In the genomic region with DNA sequence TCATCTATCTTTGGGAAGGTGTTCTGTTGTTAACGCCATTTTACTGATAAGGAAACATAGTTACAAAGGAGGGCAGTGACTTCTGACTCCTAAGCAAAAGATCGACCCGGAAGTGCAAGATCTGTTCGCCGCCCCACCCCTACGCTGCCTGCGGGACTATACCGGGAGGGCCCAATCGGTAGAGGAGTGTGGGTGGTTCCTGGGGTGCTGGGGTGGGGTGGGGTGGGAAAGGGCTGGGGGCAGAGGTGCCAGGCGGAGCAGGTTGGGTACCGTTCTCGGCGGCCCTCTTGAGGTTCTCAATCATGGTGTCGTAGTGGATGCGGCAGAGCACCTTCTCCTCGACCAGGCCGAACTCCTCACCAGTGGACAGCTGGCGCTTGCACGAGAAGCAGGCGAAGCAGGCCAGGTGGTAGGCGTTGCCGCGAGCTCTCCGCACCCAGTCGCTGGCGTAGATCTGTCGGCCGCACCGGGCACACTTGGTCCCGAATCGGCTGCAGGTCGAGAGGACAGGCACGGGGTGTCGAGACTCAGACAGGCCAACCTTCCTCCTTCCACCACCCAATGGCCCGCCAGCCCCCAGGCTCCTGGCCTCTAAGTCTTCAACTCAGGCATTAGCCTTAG, we compare ENCODE assay signal across 1 cellular context.
A peak's percentile ranks its signal among the peaks of the same experiment; 100 is the strongest.
TF ChIP-seq lines count a peak whose summit lies in the region.

No MANE protein-coding gene starts in this region.

TF ChIP-seq in H1, 55 proteins besides CTCF, POLR2A, EP300 and RAD21:
- TF ChIP-seq HDAC6 (IDR thresholded peaks at IDR 0.05; ENCODE audit: low read depth, low read length) (no peak), CREB1 (IDR thresholded peaks at IDR 0.05) (no peak), EZH2 (IDR thresholded peaks at IDR 0.05; ENCODE audit: low read depth, low read length, severe bottlenecking) (peak; percentile 71), MAFK (IDR thresholded peaks at IDR 0.05; ENCODE audit: low read depth, low read length) (no peak), TAF7 (optimal IDR thresholded peaks at IDR 0.05; ENCODE audit: borderline replicate concordance, low read depth, low read length) (no peak), JUND (IDR thresholded peaks at IDR 0.05; ENCODE audit: low read length) (no peak), SP1 (IDR thresholded peaks at IDR 0.05; ENCODE audit: low read depth, low read length) (no peak), TCF12 (IDR thresholded peaks at IDR 0.05; ENCODE audit: low read depth, low read length) (no peak), GABPA (IDR thresholded peaks at IDR 0.05; ENCODE audit: borderline replicate concordance, insufficient read depth, low read length) (no peak), ZNF274 (IDR thresholded peaks at IDR 0.05; ENCODE audit: borderline replicate concordance, extremely low read depth, low read length) (no peak), SUZ12 (IDR thresholded peaks at IDR 0.05; ENCODE audit: low read length) (peak; percentile 64), POLR2AphosphoS5 (IDR thresholded peaks at IDR 0.05; ENCODE audit: low read depth, low read length) (no peak), HDAC2 (IDR thresholded peaks at IDR 0.05; ENCODE audit: borderline replicate concordance in 1 of 2, low read depth in 2 of 2, low read length in 2 of 2) (no peak), KDM4A (IDR thresholded peaks at IDR 0.05; ENCODE audit: low read depth, low read length, severe bottlenecking) (peak; percentile 53), RNF2 (IDR thresholded peaks at IDR 0.05; ENCODE audit: borderline replicate concordance, low read depth, low read length, missing control alignments, poor library complexity, severe bottlenecking) (peak; percentile 68), ASH2L (IDR thresholded peaks at IDR 0.05; ENCODE audit: low read length) (no peak), SIRT6 (IDR thresholded peaks at IDR 0.05; ENCODE audit: low read length) (no peak), GTF2F1 (IDR thresholded peaks at IDR 0.05; ENCODE audit: borderline replicate concordance, low read depth, low read length) (no peak), FOSL1 (IDR thresholded peaks at IDR 0.05; ENCODE audit: insufficient read depth, low read depth, low read length) (no peak), EGR1 (IDR thresholded peaks at IDR 0.05; ENCODE audit: borderline replicate concordance, low read depth, low read length) (no peak), PHF8 (conservative IDR thresholded peaks at IDR 0.05; ENCODE audit: low read depth, low read length) (no peak), TEAD4 (IDR thresholded peaks at IDR 0.05; ENCODE audit: low read depth, low read length) (no peak), CEBPB (IDR thresholded peaks at IDR 0.05; ENCODE audit: low read depth, low read length) (no peak), YY1 (IDR thresholded peaks at IDR 0.05; ENCODE audit: low read depth, low read length) (no peak), CHD1 (IDR thresholded peaks at IDR 0.05; ENCODE audit: low read depth, low read length) (no peak), NANOG (IDR thresholded peaks at IDR 0.05; ENCODE audit: insufficient read depth, low read depth, low read length, poor library complexity, severe bottlenecking) (peak; percentile 73), BRCA1 (IDR thresholded peaks at IDR 0.05; ENCODE audit: low read depth, low read length) (no peak), RFX5 (IDR thresholded peaks at IDR 0.05; ENCODE audit: borderline replicate concordance, low read depth, low read length) (no peak), RBBP5 (IDR thresholded peaks at IDR 0.05; ENCODE audit: borderline replicate concordance, low read depth, low read length) (no peak), KDM1A (IDR thresholded peaks at IDR 0.05; ENCODE audit: borderline replicate concordance, low read length) (no peak), RXRA (IDR thresholded peaks at IDR 0.05; ENCODE audit: insufficient read depth, low read depth, low read length) (no peak), POU5F1 (IDR thresholded peaks at IDR 0.05; ENCODE audit: low read depth, low read length) (no peak)
- TF ChIP-seq, protein P1, sequence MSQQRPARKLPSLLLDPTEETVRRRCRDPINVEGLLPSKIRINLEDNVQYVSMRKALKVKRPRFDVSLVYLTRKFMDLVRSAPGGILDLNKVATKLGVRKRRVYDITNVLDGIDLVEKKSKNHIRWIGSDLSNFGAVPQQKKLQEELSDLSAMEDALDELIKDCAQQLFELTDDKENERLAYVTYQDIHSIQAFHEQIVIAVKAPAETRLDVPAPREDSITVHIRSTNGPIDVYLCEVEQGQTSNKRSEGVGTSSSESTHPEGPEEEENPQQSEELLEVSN (IDR thresholded peaks at IDR 0.05), result peak; percentile 25; the same call in 1 of the 2 replicates
- TF ChIP-seq, protein P2, sequence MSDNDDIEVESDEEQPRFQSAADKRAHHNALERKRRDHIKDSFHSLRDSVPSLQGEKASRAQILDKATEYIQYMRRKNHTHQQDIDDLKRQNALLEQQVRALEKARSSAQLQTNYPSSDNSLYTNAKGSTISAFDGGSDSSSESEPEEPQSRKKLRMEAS (IDR thresholded peaks at IDR 0.05), result peak; percentile 54
- TF ChIP-seq, protein P3, sequence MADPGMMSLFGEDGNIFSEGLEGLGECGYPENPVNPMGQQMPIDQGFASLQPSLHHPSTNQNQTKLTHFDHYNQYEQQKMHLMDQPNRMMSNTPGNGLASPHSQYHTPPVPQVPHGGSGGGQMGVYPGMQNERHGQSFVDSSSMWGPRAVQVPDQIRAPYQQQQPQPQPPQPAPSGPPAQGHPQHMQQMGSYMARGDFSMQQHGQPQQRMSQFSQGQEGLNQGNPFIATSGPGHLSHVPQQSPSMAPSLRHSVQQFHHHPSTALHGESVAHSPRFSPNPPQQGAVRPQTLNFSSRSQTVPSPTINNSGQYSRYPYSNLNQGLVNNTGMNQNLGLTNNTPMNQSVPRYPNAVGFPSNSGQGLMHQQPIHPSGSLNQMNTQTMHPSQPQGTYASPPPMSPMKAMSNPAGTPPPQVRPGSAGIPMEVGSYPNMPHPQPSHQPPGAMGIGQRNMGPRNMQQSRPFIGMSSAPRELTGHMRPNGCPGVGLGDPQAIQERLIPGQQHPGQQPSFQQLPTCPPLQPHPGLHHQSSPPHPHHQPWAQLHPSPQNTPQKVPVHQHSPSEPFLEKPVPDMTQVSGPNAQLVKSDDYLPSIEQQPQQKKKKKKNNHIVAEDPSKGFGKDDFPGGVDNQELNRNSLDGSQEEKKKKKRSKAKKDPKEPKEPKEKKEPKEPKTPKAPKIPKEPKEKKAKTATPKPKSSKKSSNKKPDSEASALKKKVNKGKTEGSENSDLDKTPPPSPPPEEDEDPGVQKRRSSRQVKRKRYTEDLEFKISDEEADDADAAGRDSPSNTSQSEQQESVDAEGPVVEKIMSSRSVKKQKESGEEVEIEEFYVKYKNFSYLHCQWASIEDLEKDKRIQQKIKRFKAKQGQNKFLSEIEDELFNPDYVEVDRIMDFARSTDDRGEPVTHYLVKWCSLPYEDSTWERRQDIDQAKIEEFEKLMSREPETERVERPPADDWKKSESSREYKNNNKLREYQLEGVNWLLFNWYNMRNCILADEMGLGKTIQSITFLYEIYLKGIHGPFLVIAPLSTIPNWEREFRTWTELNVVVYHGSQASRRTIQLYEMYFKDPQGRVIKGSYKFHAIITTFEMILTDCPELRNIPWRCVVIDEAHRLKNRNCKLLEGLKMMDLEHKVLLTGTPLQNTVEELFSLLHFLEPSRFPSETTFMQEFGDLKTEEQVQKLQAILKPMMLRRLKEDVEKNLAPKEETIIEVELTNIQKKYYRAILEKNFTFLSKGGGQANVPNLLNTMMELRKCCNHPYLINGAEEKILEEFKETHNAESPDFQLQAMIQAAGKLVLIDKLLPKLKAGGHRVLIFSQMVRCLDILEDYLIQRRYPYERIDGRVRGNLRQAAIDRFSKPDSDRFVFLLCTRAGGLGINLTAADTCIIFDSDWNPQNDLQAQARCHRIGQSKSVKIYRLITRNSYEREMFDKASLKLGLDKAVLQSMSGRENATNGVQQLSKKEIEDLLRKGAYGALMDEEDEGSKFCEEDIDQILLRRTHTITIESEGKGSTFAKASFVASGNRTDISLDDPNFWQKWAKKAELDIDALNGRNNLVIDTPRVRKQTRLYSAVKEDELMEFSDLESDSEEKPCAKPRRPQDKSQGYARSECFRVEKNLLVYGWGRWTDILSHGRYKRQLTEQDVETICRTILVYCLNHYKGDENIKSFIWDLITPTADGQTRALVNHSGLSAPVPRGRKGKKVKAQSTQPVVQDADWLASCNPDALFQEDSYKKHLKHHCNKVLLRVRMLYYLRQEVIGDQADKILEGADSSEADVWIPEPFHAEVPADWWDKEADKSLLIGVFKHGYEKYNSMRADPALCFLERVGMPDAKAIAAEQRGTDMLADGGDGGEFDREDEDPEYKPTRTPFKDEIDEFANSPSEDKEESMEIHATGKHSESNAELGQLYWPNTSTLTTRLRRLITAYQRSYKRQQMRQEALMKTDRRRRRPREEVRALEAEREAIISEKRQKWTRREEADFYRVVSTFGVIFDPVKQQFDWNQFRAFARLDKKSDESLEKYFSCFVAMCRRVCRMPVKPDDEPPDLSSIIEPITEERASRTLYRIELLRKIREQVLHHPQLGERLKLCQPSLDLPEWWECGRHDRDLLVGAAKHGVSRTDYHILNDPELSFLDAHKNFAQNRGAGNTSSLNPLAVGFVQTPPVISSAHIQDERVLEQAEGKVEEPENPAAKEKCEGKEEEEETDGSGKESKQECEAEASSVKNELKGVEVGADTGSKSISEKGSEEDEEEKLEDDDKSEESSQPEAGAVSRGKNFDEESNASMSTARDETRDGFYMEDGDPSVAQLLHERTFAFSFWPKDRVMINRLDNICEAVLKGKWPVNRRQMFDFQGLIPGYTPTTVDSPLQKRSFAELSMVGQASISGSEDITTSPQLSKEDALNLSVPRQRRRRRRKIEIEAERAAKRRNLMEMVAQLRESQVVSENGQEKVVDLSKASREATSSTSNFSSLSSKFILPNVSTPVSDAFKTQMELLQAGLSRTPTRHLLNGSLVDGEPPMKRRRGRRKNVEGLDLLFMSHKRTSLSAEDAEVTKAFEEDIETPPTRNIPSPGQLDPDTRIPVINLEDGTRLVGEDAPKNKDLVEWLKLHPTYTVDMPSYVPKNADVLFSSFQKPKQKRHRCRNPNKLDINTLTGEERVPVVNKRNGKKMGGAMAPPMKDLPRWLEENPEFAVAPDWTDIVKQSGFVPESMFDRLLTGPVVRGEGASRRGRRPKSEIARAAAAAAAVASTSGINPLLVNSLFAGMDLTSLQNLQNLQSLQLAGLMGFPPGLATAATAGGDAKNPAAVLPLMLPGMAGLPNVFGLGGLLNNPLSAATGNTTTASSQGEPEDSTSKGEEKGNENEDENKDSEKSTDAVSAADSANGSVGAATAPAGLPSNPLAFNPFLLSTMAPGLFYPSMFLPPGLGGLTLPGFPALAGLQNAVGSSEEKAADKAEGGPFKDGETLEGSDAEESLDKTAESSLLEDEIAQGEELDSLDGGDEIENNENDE (IDR thresholded peaks at IDR 0.05; ENCODE audit: insufficient replicate concordance, low read length), result no peak
